28 cellular contexts compared by ENCODE assay signal in genomic region chrX:43345166-43345565, GRCh38.
DNase-seq lines count a peak whose midpoint lies in the region; ATAC-seq and TF ChIP-seq lines count a peak whose summit lies in the region.
"Had no signal": no experiment of that assay in that cellular context is flagged by ENCODE, and none has a peak within 500 bp of the region (broad histone marks: within the 10 kb centered on the region; RNA-seq: fewer than 3 reads in every experiment).

No MANE protein-coding gene starts in this region.

- no peak overlapping the region for H3K4me3 ChIP-seq in KMS-11 (IDR thresholded peaks at IDR 0.05; ENCODE audit: insufficient read depth, low read depth, low read length)
- no peak overlapping the region for H3K4me3 ChIP-seq in upper lobe of left lung
- H3K4me3 ChIP-seq: tibial nerve had no signal

- H3K9me3 ChIP-seq in upper lobe of left lung = no peaks in the 10 kb centered on the region
- H3K9me3 ChIP-seq: Caco-2, neutrophil, tibial nerve had no signal

- peaks cover 0 to 8% (median 0%) of the 10 kb centered on the region in 7 donors for H3K9me3 Mint-ChIP-seq in naive B cell
- no peaks in the 10 kb centered on the region for H3K9me3 Mint-ChIP-seq in effector memory CD8-positive, alpha-beta T cell
- H3K9me3 Mint-ChIP-seq: IgD-negative memory B cell had no signal

- no peaks in the 10 kb centered on the region for H3K36me3 Mint-ChIP-seq in naive B cell
- H3K36me3 Mint-ChIP-seq in effector memory CD8-positive, alpha-beta T cell (ENCODE audit: insufficient read depth) = no peaks in the 10 kb centered on the region
- H3K36me3 Mint-ChIP-seq: IgD-negative memory B cell had no signal

- H3K27me3 Mint-ChIP-seq in naive B cell = no peaks in the 10 kb centered on the region
- H3K27me3 Mint-ChIP-seq in effector memory CD8-positive, alpha-beta T cell = no peaks in the 10 kb centered on the region
- H3K27me3 Mint-ChIP-seq: IgD-negative memory B cell, progenitor cell of endocrine pancreas had no signal

- TF ChIP-seq POLR2A in upper lobe of left lung (IDR thresholded peaks at IDR 0.05) = no peak

- DNase-seq in naive B cell (no peak), NCI-H1092 treated with DMSO at 0.1 percent for 48 hours (lab: John Stamatoyannopoulos, UW) (no peak), upper lobe of left lung (no peak)
- no peak for DNase-seq in effector memory CD8-positive, alpha-beta T cell
- DNase-seq: activated CD4-positive, alpha-beta T cell treated with anti-CD3 and anti-CD28 coated beads, Interleukin-2, amount 50 U/mL, for 1 hour; activated naive CD4-positive, alpha-beta T cell treated with anti-CD3 and anti-CD28 coated beads, Interleukin-2, amount 50 U/mL, for 16 hours; amniotic stem cell; C1 segment of cervical spinal cord; Caco-2; DMS79; glutamatergic neuron; left ventricle myocardium superior; NCI-H1092; NCI-H187; NCI-H2171 treated with DMSO at 0.1 percent for 48 hours; NCI-H510A treated with DMSO at 0.1 percent for 48 hours; NK-92 treated with Interleukin-12 subunit alpha and Interleukin-12 subunit beta, amount 100 ng/mL, for 24 hours; SHP77 treated with DMSO at 0.1 percent for 48 hours; T-helper 9 cell; WERI-Rb-1 had no signal

- ATAC-seq in GM18498 (IDR thresholded peaks at IDR 0.05; ENCODE audit: unreplicated experiment) (peak; percentile 50), GM19395 (IDR thresholded peaks at IDR 0.05; ENCODE audit: unreplicated experiment) (peak; percentile 34), naive B cell (ENCODE audit: low read depth in 2 of 2) (no peak), upper lobe of left lung (ENCODE audit: low FRiP score in 2 of 2) (no peak)
- no peak for ATAC-seq in effector memory CD8-positive, alpha-beta T cell (replicated peaks)
- ATAC-seq: left ventricle myocardium superior, Panc1 had no signal

- H4K20me1 ChIP-seq in KMS-11 (ENCODE audit: insufficient read depth) = no peaks in the 10 kb centered on the region

- H3K27me3 ChIP-seq in KMS-11 (ENCODE audit: insufficient read depth, low read depth) = no peaks in the 10 kb centered on the region
- H3K27me3 ChIP-seq in upper lobe of left lung = no peaks in the 10 kb centered on the region
- H3K27me3 ChIP-seq: neutrophil, tibial nerve had no signal

- H3K4me2 ChIP-seq in KMS-11 = peak overlapping the region; percentile 39; the same call in 1 of the 2 replicates

- H3K9ac ChIP-seq in KMS-11 = no peak overlapping the region

- TF ChIP-seq CTCF in KMS-11 (conservative IDR thresholded peaks at IDR 0.05; ENCODE audit: low read depth, low read length) (no peak), upper lobe of left lung (IDR thresholded peaks at IDR 0.05) (no peak)

- H3K27ac ChIP-seq in KMS-11 (peak overlapping the region; percentile 30; the same call in 1 of the 2 replicates), upper lobe of left lung (no peak overlapping the region)
- H3K27ac ChIP-seq: neutrophil, tibial nerve, WERI-Rb-1 had no signal

- no peak overlapping the region; the same call in 1 of the 2 replicates for H2AFZ ChIP-seq in KMS-11 (ENCODE audit: low read depth)

- peaks cover 26% of the 10 kb centered on the region for H3K4me1 ChIP-seq in KMS-11 (ENCODE audit: low read depth, poor library complexity, severe bottlenecking)
- H3K4me1 ChIP-seq in upper lobe of left lung = no peaks in the 10 kb centered on the region
- H3K4me1 ChIP-seq: Caco-2, tibial nerve had no signal

- peak overlapping the region in 5 of 8 donors; percentile 2 to 69 (median 50) for H3K4me3 Mint-ChIP-seq in naive B cell
- no peak overlapping the region for H3K4me3 Mint-ChIP-seq in effector memory CD8-positive, alpha-beta T cell

- TF ChIP-seq EP300 in upper lobe of left lung (IDR thresholded peaks at IDR 0.05) = no peak

- 87 to 100% methylated on average over 2 of the region's 2 CpGs for WGBS in upper lobe of left lung, 2 donors

- H3K79me2 ChIP-seq in KMS-11 (ENCODE audit: insufficient read depth, low read depth) = no peaks in the 10 kb centered on the region

- peaks cover 26 to 42% (median 40%) of the 10 kb centered on the region in 3 donors for H3K4me1 Mint-ChIP-seq in naive B cell
- H3K4me1 Mint-ChIP-seq in effector memory CD8-positive, alpha-beta T cell (ENCODE audit: low read depth in 2 of 2) = no peaks in the 10 kb centered on the region

- peak overlapping the region in 1 of 6 donors; percentile 34 for H3K27ac Mint-ChIP-seq in naive B cell
- H3K27ac Mint-ChIP-seq in effector memory CD8-positive, alpha-beta T cell = peak overlapping the region in 1 of 2 donors; percentile 26
- H3K27ac Mint-ChIP-seq: IgD-negative memory B cell, progenitor cell of endocrine pancreas had no signal

- no peaks in the 10 kb centered on the region for H3K36me3 ChIP-seq in KMS-11 (ENCODE audit: insufficient read depth)
- H3K36me3 ChIP-seq in upper lobe of left lung = no peaks in the 10 kb centered on the region
- H3K36me3 ChIP-seq: neutrophil, tibial nerve, WERI-Rb-1 had no signal

Comparison
In these comparisons a context has a peak if more than half of its experiments do, and no peak if none do; other contexts are left out.
1. ATAC-seq: peak in GM18498 (single experiment) and GM19395 (single experiment); none in naive B cell (0 of 2), upper lobe of left lung (0 of 2) and effector memory CD8-positive, alpha-beta T cell (single experiment).
2. H3K4me3 Mint-ChIP-seq: peak in naive B cell (5 of 8); none in effector memory CD8-positive, alpha-beta T cell (0 of 2).